ENCODE assay signal across 2 cellular contexts in the genomic region with DNA sequence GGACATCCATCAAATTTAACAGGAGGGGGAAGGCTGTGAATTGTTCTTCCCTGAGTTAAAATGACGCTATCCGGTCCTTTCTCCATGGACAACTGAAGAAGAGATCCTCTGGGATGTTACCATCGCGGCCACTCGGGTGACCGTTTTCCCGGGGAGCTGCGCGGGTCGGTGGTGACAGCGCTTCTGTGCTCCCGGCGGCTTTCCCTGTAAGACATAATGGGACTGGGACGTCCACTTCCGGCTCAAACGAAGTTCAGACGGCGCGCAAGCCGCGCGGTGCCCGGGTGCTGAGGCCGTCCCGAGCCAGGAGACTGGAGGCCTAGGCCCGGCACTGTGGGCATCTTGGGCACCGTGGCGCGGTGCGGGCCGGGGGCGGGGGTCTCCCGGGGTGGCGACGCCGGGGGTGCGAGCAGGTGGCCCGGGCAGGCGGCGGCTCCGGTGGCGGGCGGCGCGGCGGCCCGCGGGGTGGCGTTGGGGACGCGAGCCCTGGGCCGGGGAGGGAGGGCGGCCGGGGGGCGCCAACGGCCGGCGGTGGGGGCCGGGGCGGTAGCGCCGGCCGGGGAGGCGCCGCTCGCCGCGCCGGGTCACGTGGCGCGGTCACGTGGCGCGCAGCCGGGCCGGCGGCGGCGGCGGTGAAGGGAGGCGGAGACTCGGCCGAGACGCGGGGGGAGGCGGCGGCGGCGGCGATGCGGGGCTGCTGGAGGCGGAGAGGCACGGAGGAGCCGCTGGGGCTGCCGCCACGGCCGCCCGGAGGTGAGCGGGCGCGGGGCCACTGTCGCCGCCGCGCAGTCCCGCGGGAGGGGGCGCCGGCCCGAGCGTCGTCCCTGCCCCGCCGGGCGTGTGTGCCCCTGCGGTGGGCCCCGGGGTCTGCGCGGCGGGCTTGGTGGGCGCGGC.
TF ChIP-seq lines count a peak whose summit lies in the region.

No MANE protein-coding gene starts in this region.

TF ChIP-seq in HEK293, 187 proteins besides CTCF, POLR2A, EP300 and RAD21 (continued from another document and continues in another):
- TF ChIP-seq, protein P1, sequence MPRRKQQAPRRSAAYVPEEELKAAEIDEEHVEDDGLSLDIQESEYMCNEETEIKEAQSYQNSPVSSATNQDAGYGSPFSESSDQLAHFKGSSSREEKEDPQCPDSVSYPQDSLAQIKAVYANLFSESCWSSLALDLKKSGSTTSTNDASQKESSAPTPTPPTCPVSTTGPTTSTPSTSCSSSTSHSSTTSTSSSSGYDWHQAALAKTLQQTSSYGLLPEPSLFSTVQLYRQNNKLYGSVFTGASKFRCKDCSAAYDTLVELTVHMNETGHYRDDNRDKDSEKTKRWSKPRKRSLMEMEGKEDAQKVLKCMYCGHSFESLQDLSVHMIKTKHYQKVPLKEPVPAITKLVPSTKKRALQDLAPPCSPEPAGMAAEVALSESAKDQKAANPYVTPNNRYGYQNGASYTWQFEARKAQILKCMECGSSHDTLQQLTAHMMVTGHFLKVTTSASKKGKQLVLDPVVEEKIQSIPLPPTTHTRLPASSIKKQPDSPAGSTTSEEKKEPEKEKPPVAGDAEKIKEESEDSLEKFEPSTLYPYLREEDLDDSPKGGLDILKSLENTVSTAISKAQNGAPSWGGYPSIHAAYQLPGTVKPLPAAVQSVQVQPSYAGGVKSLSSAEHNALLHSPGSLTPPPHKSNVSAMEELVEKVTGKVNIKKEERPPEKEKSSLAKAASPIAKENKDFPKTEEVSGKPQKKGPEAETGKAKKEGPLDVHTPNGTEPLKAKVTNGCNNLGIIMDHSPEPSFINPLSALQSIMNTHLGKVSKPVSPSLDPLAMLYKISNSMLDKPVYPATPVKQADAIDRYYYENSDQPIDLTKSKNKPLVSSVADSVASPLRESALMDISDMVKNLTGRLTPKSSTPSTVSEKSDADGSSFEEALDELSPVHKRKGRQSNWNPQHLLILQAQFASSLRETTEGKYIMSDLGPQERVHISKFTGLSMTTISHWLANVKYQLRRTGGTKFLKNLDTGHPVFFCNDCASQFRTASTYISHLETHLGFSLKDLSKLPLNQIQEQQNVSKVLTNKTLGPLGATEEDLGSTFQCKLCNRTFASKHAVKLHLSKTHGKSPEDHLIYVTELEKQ (tag by site-specific recombination; IDR thresholded peaks at IDR 0.05; ENCODE audit: borderline replicate concordance), result no peak
- TF ChIP-seq ZBTB8A (tag by site-specific recombination; IDR thresholded peaks at IDR 0.05) (peak; percentile 35; the same call in 1 of the 2 replicates), ZEB2 (tag by site-specific recombination; IDR thresholded peaks at IDR 0.05) (0 out of 2 replicates have a peak, but pooled peaks have one; percentile 42), ZNF174 (tag by site-specific recombination; IDR thresholded peaks at IDR 0.05) (no peak), IKZF3 (tag by site-specific recombination; IDR thresholded peaks at IDR 0.05) (peak; percentile 79), ZNF660 (tag by site-specific recombination; IDR thresholded peaks at IDR 0.05) (peak; percentile 48)
- TF ChIP-seq, protein P2, sequence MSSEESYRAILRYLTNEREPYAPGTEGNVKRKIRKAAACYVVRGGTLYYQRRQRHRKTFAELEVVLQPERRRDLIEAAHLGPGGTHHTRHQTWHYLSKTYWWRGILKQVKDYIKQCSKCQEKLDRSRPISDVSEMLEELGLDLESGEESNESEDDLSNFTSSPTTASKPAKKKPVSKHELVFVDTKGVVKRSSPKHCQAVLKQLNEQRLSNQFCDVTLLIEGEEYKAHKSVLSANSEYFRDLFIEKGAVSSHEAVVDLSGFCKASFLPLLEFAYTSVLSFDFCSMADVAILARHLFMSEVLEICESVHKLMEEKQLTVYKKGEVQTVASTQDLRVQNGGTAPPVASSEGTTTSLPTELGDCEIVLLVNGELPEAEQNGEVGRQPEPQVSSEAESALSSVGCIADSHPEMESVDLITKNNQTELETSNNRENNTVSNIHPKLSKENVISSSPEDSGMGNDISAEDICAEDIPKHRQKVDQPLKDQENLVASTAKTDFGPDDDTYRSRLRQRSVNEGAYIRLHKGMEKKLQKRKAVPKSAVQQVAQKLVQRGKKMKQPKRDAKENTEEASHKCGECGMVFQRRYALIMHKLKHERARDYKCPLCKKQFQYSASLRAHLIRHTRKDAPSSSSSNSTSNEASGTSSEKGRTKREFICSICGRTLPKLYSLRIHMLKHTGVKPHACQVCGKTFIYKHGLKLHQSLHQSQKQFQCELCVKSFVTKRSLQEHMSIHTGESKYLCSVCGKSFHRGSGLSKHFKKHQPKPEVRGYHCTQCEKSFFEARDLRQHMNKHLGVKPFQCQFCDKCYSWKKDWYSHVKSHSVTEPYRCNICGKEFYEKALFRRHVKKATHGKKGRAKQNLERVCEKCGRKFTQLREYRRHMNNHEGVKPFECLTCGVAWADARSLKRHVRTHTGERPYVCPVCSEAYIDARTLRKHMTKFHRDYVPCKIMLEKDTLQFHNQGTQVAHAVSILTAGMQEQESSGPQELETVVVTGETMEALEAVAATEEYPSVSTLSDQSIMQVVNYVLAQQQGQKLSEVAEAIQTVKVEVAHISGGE (tag by site-specific recombination; conservative IDR thresholded peaks at IDR 0.05; ENCODE audit: low read depth), result peak; percentile 76
- TF ChIP-seq, protein P3, sequence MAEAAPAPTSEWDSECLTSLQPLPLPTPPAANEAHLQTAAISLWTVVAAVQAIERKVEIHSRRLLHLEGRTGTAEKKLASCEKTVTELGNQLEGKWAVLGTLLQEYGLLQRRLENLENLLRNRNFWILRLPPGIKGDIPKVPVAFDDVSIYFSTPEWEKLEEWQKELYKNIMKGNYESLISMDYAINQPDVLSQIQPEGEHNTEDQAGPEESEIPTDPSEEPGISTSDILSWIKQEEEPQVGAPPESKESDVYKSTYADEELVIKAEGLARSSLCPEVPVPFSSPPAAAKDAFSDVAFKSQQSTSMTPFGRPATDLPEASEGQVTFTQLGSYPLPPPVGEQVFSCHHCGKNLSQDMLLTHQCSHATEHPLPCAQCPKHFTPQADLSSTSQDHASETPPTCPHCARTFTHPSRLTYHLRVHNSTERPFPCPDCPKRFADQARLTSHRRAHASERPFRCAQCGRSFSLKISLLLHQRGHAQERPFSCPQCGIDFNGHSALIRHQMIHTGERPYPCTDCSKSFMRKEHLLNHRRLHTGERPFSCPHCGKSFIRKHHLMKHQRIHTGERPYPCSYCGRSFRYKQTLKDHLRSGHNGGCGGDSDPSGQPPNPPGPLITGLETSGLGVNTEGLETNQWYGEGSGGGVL (tag by site-specific recombination; IDR thresholded peaks at IDR 0.05), result peak; percentile 69; the same call in 1 of the 2 replicates
- TF ChIP-seq, protein P4, sequence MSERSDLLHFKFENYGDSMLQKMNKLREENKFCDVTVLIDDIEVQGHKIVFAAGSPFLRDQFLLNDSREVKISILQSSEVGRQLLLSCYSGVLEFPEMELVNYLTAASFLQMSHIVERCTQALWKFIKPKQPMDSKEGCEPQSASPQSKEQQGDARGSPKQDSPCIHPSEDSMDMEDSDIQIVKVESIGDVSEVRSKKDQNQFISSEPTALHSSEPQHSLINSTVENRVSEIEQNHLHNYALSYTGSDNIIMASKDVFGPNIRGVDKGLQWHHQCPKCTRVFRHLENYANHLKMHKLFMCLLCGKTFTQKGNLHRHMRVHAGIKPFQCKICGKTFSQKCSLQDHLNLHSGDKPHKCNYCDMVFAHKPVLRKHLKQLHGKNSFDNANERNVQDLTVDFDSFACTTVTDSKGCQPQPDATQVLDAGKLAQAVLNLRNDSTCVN (tag by site-specific recombination; optimal IDR thresholded peaks at IDR 0.05), result peak; percentile 75

TF ChIP-seq in GM12878, 131 proteins besides CTCF, POLR2A, EP300 and RAD21 (continued from another document and continues in another):
- TF ChIP-seq, protein P5, sequence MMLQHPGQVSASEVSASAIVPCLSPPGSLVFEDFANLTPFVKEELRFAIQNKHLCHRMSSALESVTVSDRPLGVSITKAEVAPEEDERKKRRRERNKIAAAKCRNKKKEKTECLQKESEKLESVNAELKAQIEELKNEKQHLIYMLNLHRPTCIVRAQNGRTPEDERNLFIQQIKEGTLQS (IDR thresholded peaks at IDR 0.05; ENCODE audit: borderline replicate concordance, extremely low read depth, low read depth, low read length), result peak; percentile 98
- TF ChIP-seq, protein P6, sequence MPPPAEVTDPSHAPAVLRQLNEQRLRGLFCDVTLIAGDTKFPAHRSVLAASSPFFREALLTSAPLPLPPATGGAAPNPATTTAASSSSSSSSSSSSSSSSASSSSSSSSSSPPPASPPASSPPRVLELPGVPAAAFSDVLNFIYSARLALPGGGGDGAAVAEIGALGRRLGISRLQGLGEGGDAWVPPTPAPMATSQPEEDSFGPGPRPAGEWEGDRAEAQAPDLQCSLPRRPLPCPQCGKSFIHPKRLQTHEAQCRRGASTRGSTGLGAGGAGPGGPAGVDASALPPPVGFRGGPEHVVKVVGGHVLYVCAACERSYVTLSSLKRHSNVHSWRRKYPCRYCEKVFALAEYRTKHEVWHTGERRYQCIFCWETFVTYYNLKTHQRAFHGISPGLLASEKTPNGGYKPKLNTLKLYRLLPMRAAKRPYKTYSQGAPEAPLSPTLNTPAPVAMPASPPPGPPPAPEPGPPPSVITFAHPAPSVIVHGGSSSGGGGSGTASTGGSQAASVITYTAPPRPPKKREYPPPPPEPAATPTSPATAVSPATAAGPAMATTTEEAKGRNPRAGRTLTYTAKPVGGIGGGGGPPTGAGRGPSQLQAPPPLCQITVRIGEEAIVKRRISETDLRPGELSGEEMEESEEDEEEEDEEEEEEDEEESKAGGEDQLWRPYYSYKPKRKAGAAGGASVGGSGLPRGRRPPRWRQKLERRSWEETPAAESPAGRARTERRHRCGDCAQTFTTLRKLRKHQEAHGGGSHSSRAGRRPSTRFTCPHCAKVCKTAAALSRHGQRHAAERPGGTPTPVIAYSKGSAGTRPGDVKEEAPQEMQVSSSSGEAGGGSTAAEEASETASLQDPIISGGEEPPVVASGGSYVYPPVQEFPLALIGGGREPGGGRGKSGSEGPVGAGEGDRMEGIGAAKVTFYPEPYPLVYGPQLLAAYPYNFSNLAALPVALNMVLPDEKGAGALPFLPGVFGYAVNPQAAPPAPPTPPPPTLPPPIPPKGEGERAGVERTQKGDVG (CRISPR knock-in tag; IDR thresholded peaks at IDR 0.05), result no peak
- TF ChIP-seq FOS (IDR thresholded peaks at IDR 0.05; ENCODE audit: borderline replicate concordance, extremely low read depth, insufficient read length) (peak; percentile 58), SMARCA5 (IDR thresholded peaks at IDR 0.05) (peak; percentile 38; the same call in 1 of the 2 replicates), RELA (IDR thresholded peaks at IDR 0.05; ENCODE audit: borderline replicate concordance, partially characterized antibody) (peak; percentile 12), NFIC (IDR thresholded peaks at IDR 0.05; ENCODE audit: low read depth, low read length) (no peak), SRF (IDR thresholded peaks at IDR 0.05; ENCODE audit: low read depth in 2 of 2, low read length in 2 of 2) (peak in 1 of 2 experiments; percentile 6; a peak in 1 of 4 replicates), FOXK2 (IDR thresholded peaks at IDR 0.05) (no peak), BHLHE40 (IDR thresholded peaks at IDR 0.05; ENCODE audit: borderline replicate concordance in 1 of 2, low read depth in 2 of 2, low read length in 1 of 2) (peak; percentile 55 to 93; a peak in 2 of 4 replicates), POU2F2 (IDR thresholded peaks at IDR 0.05; ENCODE audit: borderline replicate concordance, low read depth, low read length) (peak; percentile 19; the same call in 1 of the 3 replicates), MEF2B (IDR thresholded peaks at IDR 0.05; ENCODE audit: partially characterized antibody, poor library complexity, severe bottlenecking) (no peak), TAF1 (IDR thresholded peaks at IDR 0.05; ENCODE audit: borderline replicate concordance, low read depth, low read length) (0 out of 2 replicates have a peak, but pooled peaks have one; percentile 13), IKZF1 (conservative IDR thresholded peaks at IDR 0.05) (peak; percentile 84), IKZF2 (IDR thresholded peaks at IDR 0.05) (peak; percentile 43 to 55; a peak in 3 of 4 replicates)
- TF ChIP-seq, protein P7, sequence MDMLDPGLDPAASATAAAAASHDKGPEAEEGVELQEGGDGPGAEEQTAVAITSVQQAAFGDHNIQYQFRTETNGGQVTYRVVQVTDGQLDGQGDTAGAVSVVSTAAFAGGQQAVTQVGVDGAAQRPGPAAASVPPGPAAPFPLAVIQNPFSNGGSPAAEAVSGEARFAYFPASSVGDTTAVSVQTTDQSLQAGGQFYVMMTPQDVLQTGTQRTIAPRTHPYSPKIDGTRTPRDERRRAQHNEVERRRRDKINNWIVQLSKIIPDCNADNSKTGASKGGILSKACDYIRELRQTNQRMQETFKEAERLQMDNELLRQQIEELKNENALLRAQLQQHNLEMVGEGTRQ (IDR thresholded peaks at IDR 0.05; ENCODE audit: borderline replicate concordance, low read depth, low read length), result peak; percentile 84
- TF ChIP-seq, protein P8, sequence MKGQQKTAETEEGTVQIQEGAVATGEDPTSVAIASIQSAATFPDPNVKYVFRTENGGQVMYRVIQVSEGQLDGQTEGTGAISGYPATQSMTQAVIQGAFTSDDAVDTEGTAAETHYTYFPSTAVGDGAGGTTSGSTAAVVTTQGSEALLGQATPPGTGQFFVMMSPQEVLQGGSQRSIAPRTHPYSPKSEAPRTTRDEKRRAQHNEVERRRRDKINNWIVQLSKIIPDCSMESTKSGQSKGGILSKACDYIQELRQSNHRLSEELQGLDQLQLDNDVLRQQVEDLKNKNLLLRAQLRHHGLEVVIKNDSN (IDR thresholded peaks at IDR 0.05; ENCODE audit: borderline replicate concordance, extremely low read length, insufficient read depth, low read depth, low read length), result peak; percentile 96
- TF ChIP-seq, protein P9, sequence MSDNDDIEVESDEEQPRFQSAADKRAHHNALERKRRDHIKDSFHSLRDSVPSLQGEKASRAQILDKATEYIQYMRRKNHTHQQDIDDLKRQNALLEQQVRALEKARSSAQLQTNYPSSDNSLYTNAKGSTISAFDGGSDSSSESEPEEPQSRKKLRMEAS (IDR thresholded peaks at IDR 0.05; ENCODE audit: low read depth, low read length), result peak; percentile 44; the same call in 1 of the 2 replicates
